In genomic region chr10:117945651-117946050, GRCh38 we compare ENCODE assay signal across 36 cellular contexts.
"Had no signal": no experiment of that assay in that cellular context is flagged by ENCODE, and none has a peak within 500 bp of the region (broad histone marks: within the 10 kb centered on the region; RNA-seq: fewer than 3 reads in every experiment).

No MANE protein-coding gene starts in this region.

- H3K4me3 ChIP-seq: Peyer's patch had no signal

- H3K27me3 ChIP-seq: Peyer's patch had no signal

- H3K4me1 ChIP-seq: Peyer's patch had no signal

- FAIRE-seq: bronchial epithelial cell had no signal

- H3K36me3 ChIP-seq: Peyer's patch had no signal

- H3K27ac ChIP-seq: Peyer's patch, VCaP had no signal

- ATAC-seq: activated naive CD4-positive, alpha-beta T cell treated with anti-CD3 and anti-CD28 coated beads, Interleukin-2, amount 50 U/mL, for 72 hours; activated naive CD8-positive, alpha-beta T cell treated with anti-CD3 and anti-CD28 coated beads, Interleukin-2, amount 50 U/mL, for 24 hours; activated T-cell treated with anti-CD3 and anti-CD28 coated beads, Interleukin-2, amount 50 U/mL, for 4 hours; SK-N-SH treated with all-trans-retinoic acid at 6 μM for 48 hours had no signal

- DNase-seq: activated B cell treated with CpG ODN at 0.5 μM for 24 hours; activated CD4-positive, alpha-beta memory T cell treated with anti-CD3 and anti-CD28 coated beads for 36 hours; activated CD4-positive, alpha-beta T cell treated with anti-CD3 and anti-CD28 coated beads for 4 hours; activated CD4-positive, alpha-beta T cell treated with anti-CD3 and anti-CD28 coated beads, Interleukin-2, amount 50 U/mL, for 1 hour; activated CD4-positive, CD25-positive, alpha-beta regulatory T cell treated with anti-CD3 and anti-CD28 coated beads, Interleukin-2, amount 50 U/mL, for 72 hours; activated CD8-positive, alpha-beta memory T cell treated with anti-CD3 and anti-CD28 coated beads, Interleukin-2, amount 50 U/mL, for 4 hours; activated gamma-delta T cell treated with Interleukin-2 at 50 U/mL for 16 hours; activated naive CD4-positive, alpha-beta T cell treated with anti-CD3 and anti-CD28 coated beads for 36 hours; activated naive CD8-positive, alpha-beta T cell treated with anti-CD3 and anti-CD28 coated beads, Interleukin-2, amount 50 U/mL, for 24 hours; activated T-cell treated with anti-CD3 and anti-CD28 coated beads for 4 hours; activated T-cell treated with anti-CD3 and anti-CD28 coated beads, Interleukin-2, amount 50 U/mL, for 4 hours; anterior cingulate cortex; caudate nucleus; cerebellar nuclear complex; Karpas-422; MM.1S; NCI-H1092; NCI-H1436 treated with DMSO at 0.1 percent for 48 hours; NCI-H187 treated with DMSO at 0.1 percent for 48 hours; NCI-H2081; NCI-H2171 treated with DMSO at 0.1 percent for 48 hours; NCI-H2227 treated with DMSO at 0.1 percent for 48 hours; NCI-H446; NCI-H510A treated with DMSO at 0.1 percent for 48 hours; NCI-H526 treated with DMSO at 0.1 percent for 48 hours; PC-3; Peyer's patch; RPMI8226; SIG-M5; T-helper 1 cell; T-helper 2 cell; T-helper 9 cell had no signal

- H3K9me3 ChIP-seq: Peyer's patch had no signal
